In the genomic region with DNA sequence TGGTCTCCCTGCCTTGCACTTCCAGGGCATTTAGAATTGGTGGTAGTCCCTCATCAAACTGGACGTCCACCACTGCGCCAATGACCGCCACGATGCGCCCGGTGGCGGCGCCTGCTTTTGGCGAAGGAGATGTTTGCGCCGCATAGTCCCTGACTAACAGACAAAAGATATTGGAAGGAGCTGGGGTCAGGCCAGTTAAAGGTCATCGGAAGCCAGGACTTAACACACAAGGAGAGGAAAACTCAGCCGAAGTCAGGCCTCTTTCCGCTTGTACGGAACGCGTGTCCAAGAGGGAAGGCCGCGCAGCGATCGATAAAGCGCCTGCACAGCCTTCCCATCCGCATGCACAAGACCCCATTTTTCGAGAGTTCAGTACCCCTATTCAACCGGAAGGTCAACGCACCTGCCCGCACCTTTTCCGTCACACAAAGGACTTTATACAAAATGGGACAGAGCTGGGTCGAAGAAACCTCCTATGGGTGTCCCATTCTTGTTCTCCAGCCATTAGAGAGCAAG, we compare ENCODE assay signal across 8 cellular contexts. TPM values are rescaled to one million over a fixed set of nuclear protein-coding genes. Genes with fewer than 3 reads are reported as not detected.
DNase-seq lines count a peak whose midpoint lies in the region; ATAC-seq and TF ChIP-seq lines count a peak whose summit lies in the region.

No MANE protein-coding gene starts in this region.

- H3K9me3 ChIP-seq in PC-3 (ENCODE audit: low read length) (no peaks in the 10 kb centered on the region), mucosa of rectum (ENCODE audit: control insufficient read depth in 2 of 2, low read length in 2 of 2) (no peaks in the 10 kb centered on the region)

- BruUV-seq in PC-3 (replicated peaks; lab: Mats Ljungman, UMichigan) = TSS peak; percentile 65

- peaks cover 61% of the 10 kb centered on the region for H3K36me3 Mint-ChIP-seq in effector memory CD8-positive, alpha-beta T cell (ENCODE audit: insufficient read depth)

- peak overlapping the region; percentile 88 for H3K4me2 ChIP-seq in PC-3 (ENCODE audit: low read length)

- peak overlapping the region; percentile 90 to 95 for H3K4me3 Mint-ChIP-seq in effector memory CD8-positive, alpha-beta T cell

- H3K4me1 ChIP-seq in PC-3 (ENCODE audit: insufficient read depth, low read length) (peaks cover 23% of the 10 kb centered on the region), mucosa of rectum (ENCODE audit: control insufficient read depth in 2 of 2, insufficient read depth in 2 of 2, low read length in 2 of 2) (peaks cover 9 to 28% of the 10 kb centered on the region in 2 donors)

- H3K36me3 ChIP-seq in PC-3 (ENCODE audit: low read depth, low read length) = peaks cover 38% of the 10 kb centered on the region
- peaks cover 34 to 40% of the 10 kb centered on the region in 2 donors for H3K36me3 ChIP-seq in mucosa of rectum (ENCODE audit: control insufficient read depth in 2 of 2, insufficient read depth in 2 of 2, low read length in 2 of 2)

- H3K27ac Mint-ChIP-seq in effector memory CD8-positive, alpha-beta T cell = peak overlapping the region; percentile 96 to 97

- peak; percentile 26 for DNase-seq in GM03348 (ENCODE audit: low spot score)
- DNase-seq in PC-3 = no peak
- DNase-seq in effector memory CD8-positive, alpha-beta T cell = no peak
- DNase-seq in D341Med (ENCODE audit: low spot score) = no peak
- no peak for DNase-seq in NCI-H2029 treated with DMSO at 0.1 percent for 48 hours (lab: John Stamatoyannopoulos, UW)

- intact Hi-C loops in PC-3 (cut with micrococcal nuclease) = no loop called here

- H3K27ac ChIP-seq in PC-3 (ENCODE audit: low read length) (peak overlapping the region; percentile 62), mucosa of rectum (ENCODE audit: low read depth in 2 of 2, low read length in 2 of 2) (peak overlapping the region; percentile 95)

- no peak for ATAC-seq in PC-3
- ATAC-seq in effector memory CD8-positive, alpha-beta T cell (replicated peaks) = no peak
- no peak for ATAC-seq in GM19324 (IDR thresholded peaks at IDR 0.05; ENCODE audit: low FRiP score, unreplicated experiment)
- ATAC-seq in HG02870 (IDR thresholded peaks at IDR 0.05; ENCODE audit: unreplicated experiment) = no peak

- H4K20me1 ChIP-seq in PC-3 (ENCODE audit: low read length) = peaks cover 34% of the 10 kb centered on the region

- CTCF ChIA-PET in PC-3 (lab: Charles Lee) = interaction anchor here (1.5 kb wide), 1 partner anchor 8 kb away, joined by 8 read pairs; no protein-coding TSS in a partner anchor

- H2AFZ ChIP-seq in PC-3 (ENCODE audit: low read length) = no peak overlapping the region

- H3K4me1 Mint-ChIP-seq in effector memory CD8-positive, alpha-beta T cell (ENCODE audit: low read depth in 2 of 2) = peaks cover 24 to 29% of the 10 kb centered on the region in 2 donors

- H3K27me3 Mint-ChIP-seq in effector memory CD8-positive, alpha-beta T cell = no peaks in the 10 kb centered on the region

- peak overlapping the region; percentile 96 for H3K9ac ChIP-seq in PC-3 (ENCODE audit: low read length)
- peak overlapping the region; percentile 98 to 100 for H3K9ac ChIP-seq in mucosa of rectum (ENCODE audit: low read depth in 1 of 2, low read length in 2 of 2)

- peaks cover 49% of the 10 kb centered on the region for H3K79me2 ChIP-seq in PC-3 (ENCODE audit: low read length)

- H3K4me3 ChIP-seq in PC-3 (ENCODE audit: low read length) = peak overlapping the region; percentile 94
- H3K4me3 ChIP-seq in mucosa of rectum (ENCODE audit: low read length in 2 of 2) = peak overlapping the region; percentile 84 to 100

- no peaks in the 10 kb centered on the region for H3K27me3 ChIP-seq in PC-3 (ENCODE audit: low read length)
- H3K27me3 ChIP-seq in mucosa of rectum (ENCODE audit: control insufficient read depth in 2 of 2, insufficient read depth in 2 of 2, low read length in 2 of 2) = no peaks in the 10 kb centered on the region

- H3K9me2 ChIP-seq in PC-3 (replicated peaks; ENCODE audit: low read length) = no peaks in the 10 kb centered on the region

- POLR2A ChIA-PET in PC-3 (lab: Charles Lee; ENCODE audit: unreplicated experiment) = interaction anchor here (0.6 kb wide), 1 partner anchor 13 kb away, joined by 17 read pairs; no protein-coding TSS in a partner anchor

- no peak for TF ChIP-seq CTCF in PC-3 (conservative IDR thresholded peaks at IDR 0.05; ENCODE audit: low read depth, low read length)

- H3K9me3 Mint-ChIP-seq in effector memory CD8-positive, alpha-beta T cell = no peaks in the 10 kb centered on the region

- peaks cover 8% of the 10 kb centered on the region for H3F3A ChIP-seq in PC-3 (ENCODE audit: low read length, unreplicated experiment)

RNA-seq across cellular contexts. Expression of a gene that starts 0.5 kb away (rescaled TPM):
- total RNA-seq in PC-3 (2014; rRNA removed) = 981 and 1,046 TPM in 2 replicates

RNA-seq across cellular contexts. Expression of a gene that starts 15.1 kb away (rescaled TPM):
- total RNA-seq in PC-3 (2014; rRNA removed) = 33.8 and 43.0 TPM in 2 replicates

RNA-seq across cellular contexts. Expression of a gene that starts 42.8 kb away (rescaled TPM):
- total RNA-seq in PC-3 (2014; rRNA removed) = 165 and 172 TPM in 2 replicates
